Comparison of ENCODE assay signal across 2 cellular contexts in the genomic region with DNA sequence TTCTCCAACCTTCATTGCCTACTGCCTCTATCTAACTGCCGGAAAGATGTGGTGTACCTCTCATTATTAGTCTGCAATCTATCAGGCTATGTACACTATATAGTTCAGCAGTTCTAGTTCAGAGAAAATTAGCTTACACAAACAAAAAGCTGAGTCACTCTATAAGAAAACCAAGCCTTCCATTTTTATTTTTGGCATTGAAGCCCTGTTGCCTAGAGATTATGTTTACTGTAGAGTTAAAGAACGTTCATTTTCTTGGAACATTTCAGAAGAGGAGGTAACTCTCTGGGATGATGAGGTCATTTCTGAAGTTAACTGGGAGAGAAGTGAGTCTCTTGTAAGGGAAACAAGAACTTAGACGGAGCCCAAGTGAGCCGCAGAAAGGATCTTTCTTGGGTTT.
A peak's percentile ranks its signal among the peaks of the same experiment; 100 is the strongest.
TF ChIP-seq lines count a peak whose summit lies in the region.

No MANE protein-coding gene starts in this region.

TF ChIP-seq in K562, 482 proteins besides CTCF, POLR2A, EP300 and RAD21 (continued from another document and continues in another):
- TF ChIP-seq GMEB1 (CRISPR knock-in tag; IDR thresholded peaks at IDR 0.05) (no peak), MAFG (tag; conservative IDR thresholded peaks at IDR 0.05) (peak; percentile 94), ZNF609 (CRISPR knock-in tag; IDR thresholded peaks at IDR 0.05; ENCODE audit: borderline replicate concordance) (no peak), SNRNP70 (optimal IDR thresholded peaks at IDR 0.05; ENCODE audit: low read depth, low read length) (no peak), NUFIP1 (IDR thresholded peaks at IDR 0.05; ENCODE audit: partially characterized antibody) (no peak)
- TF ChIP-seq, protein P1, sequence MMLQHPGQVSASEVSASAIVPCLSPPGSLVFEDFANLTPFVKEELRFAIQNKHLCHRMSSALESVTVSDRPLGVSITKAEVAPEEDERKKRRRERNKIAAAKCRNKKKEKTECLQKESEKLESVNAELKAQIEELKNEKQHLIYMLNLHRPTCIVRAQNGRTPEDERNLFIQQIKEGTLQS (IDR thresholded peaks at IDR 0.05): peak; percentile 67; the same call in 1 of the 2 replicates
- TF ChIP-seq, protein P1 (CRISPR knock-in tag; conservative IDR thresholded peaks at IDR 0.05): no peak

TF ChIP-seq in HepG2, 621 proteins besides CTCF, POLR2A, EP300 and RAD21 (continued from another document and continues in another):
- TF ChIP-seq IRF2 (CRISPR knock-in tag; IDR thresholded peaks at IDR 0.05) (no peak), FOXM1 (CRISPR knock-in tag; IDR thresholded peaks at IDR 0.05) (no peak), ZNF317 (CRISPR knock-in tag; IDR thresholded peaks at IDR 0.05) (peak; percentile 92), ATF7 (IDR thresholded peaks at IDR 0.05) (peak; percentile 63), ATF7 (CRISPR knock-in tag; IDR thresholded peaks at IDR 0.05) (no peak), RBM22 (optimal IDR thresholded peaks at IDR 0.05; ENCODE audit: low read length) (no peak), NFATC3 (CRISPR knock-in tag; IDR thresholded peaks at IDR 0.05) (no peak), ZBTB34 (CRISPR knock-in tag; IDR thresholded peaks at IDR 0.05) (no peak), GTF3A (CRISPR knock-in tag; conservative IDR thresholded peaks at IDR 0.05) (no peak), ZNF329 (CRISPR knock-in tag; IDR thresholded peaks at IDR 0.05; ENCODE audit: low read depth) (no peak), PAXIP1 (CRISPR knock-in tag; conservative IDR thresholded peaks at IDR 0.05) (no peak), ZSCAN12 (CRISPR knock-in tag; IDR thresholded peaks at IDR 0.05) (no peak), NFE2 (CRISPR knock-in tag; IDR thresholded peaks at IDR 0.05) (peak; percentile 39; the same call in 1 of the 2 replicates), MYC (CRISPR knock-in tag; IDR thresholded peaks at IDR 0.05; ENCODE audit: borderline replicate concordance) (no peak), MAFF (IDR thresholded peaks at IDR 0.05; ENCODE audit: low read depth, low read length) (peak; percentile 82), POLR2AphosphoS2 (IDR thresholded peaks at IDR 0.05; ENCODE audit: low read depth, low read length) (no peak), ELF1 (CRISPR knock-in tag; IDR thresholded peaks at IDR 0.05) (no peak), JDP2 (CRISPR knock-in tag; IDR thresholded peaks at IDR 0.05; ENCODE audit: borderline replicate concordance) (no peak), IKZF4 (CRISPR knock-in tag; IDR thresholded peaks at IDR 0.05; ENCODE audit: borderline replicate concordance, low read depth, not compliant biosample characterization) (no peak), FLYWCH1 (CRISPR knock-in tag; IDR thresholded peaks at IDR 0.05) (no peak), FOXA3 (CRISPR knock-in tag; IDR thresholded peaks at IDR 0.05) (peak; percentile 33; the same call in 1 of the 2 replicates), MIER3 (CRISPR knock-in tag; IDR thresholded peaks at IDR 0.05; ENCODE audit: borderline replicate concordance) (no peak), MAZ (IDR thresholded peaks at IDR 0.05; ENCODE audit: borderline replicate concordance, low read depth, low read length) (no peak), MAZ (CRISPR knock-in tag; IDR thresholded peaks at IDR 0.05; ENCODE audit: low read depth) (no peak), RELA (CRISPR knock-in tag; IDR thresholded peaks at IDR 0.05) (no peak), JUND (CRISPR knock-in tag; IDR thresholded peaks at IDR 0.05) (no peak), TRIM22 (IDR thresholded peaks at IDR 0.05) (no peak), MTA3 (CRISPR knock-in tag; IDR thresholded peaks at IDR 0.05) (no peak), ZNF670 (CRISPR knock-in tag; IDR thresholded peaks at IDR 0.05; ENCODE audit: borderline replicate concordance) (no peak), NR2F2 (IDR thresholded peaks at IDR 0.05; ENCODE audit: borderline replicate concordance, low read depth) (no peak), ZNF138 (CRISPR knock-in tag; IDR thresholded peaks at IDR 0.05; ENCODE audit: low read depth) (no peak), NFE2L2 (IDR thresholded peaks at IDR 0.05; ENCODE audit: low read length) (peak; percentile 96)
- TF ChIP-seq, protein P2, sequence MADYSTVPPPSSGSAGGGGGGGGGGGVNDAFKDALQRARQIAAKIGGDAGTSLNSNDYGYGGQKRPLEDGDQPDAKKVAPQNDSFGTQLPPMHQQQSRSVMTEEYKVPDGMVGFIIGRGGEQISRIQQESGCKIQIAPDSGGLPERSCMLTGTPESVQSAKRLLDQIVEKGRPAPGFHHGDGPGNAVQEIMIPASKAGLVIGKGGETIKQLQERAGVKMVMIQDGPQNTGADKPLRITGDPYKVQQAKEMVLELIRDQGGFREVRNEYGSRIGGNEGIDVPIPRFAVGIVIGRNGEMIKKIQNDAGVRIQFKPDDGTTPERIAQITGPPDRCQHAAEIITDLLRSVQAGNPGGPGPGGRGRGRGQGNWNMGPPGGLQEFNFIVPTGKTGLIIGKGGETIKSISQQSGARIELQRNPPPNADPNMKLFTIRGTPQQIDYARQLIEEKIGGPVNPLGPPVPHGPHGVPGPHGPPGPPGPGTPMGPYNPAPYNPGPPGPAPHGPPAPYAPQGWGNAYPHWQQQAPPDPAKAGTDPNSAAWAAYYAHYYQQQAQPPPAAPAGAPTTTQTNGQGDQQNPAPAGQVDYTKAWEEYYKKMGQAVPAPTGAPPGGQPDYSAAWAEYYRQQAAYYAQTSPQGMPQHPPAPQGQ (CRISPR knock-in tag; IDR thresholded peaks at IDR 0.05; ENCODE audit: borderline replicate concordance): no peak
- TF ChIP-seq, protein P3, sequence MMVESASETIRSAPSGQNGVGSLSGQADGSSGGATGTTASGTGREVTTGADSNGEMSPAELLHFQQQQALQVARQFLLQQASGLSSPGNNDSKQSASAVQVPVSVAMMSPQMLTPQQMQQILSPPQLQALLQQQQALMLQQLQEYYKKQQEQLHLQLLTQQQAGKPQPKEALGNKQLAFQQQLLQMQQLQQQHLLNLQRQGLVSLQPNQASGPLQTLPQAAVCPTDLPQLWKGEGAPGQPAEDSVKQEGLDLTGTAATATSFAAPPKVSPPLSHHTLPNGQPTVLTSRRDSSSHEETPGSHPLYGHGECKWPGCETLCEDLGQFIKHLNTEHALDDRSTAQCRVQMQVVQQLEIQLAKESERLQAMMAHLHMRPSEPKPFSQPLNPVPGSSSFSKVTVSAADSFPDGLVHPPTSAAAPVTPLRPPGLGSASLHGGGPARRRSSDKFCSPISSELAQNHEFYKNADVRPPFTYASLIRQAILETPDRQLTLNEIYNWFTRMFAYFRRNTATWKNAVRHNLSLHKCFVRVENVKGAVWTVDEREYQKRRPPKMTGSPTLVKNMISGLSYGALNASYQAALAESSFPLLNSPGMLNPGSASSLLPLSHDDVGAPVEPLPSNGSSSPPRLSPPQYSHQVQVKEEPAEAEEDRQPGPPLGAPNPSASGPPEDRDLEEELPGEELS (CRISPR knock-in tag; IDR thresholded peaks at IDR 0.05): no peak
- TF ChIP-seq, protein P4, sequence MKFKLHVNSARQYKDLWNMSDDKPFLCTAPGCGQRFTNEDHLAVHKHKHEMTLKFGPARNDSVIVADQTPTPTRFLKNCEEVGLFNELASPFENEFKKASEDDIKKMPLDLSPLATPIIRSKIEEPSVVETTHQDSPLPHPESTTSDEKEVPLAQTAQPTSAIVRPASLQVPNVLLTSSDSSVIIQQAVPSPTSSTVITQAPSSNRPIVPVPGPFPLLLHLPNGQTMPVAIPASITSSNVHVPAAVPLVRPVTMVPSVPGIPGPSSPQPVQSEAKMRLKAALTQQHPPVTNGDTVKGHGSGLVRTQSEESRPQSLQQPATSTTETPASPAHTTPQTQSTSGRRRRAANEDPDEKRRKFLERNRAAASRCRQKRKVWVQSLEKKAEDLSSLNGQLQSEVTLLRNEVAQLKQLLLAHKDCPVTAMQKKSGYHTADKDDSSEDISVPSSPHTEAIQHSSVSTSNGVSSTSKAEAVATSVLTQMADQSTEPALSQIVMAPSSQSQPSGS (CRISPR knock-in tag; IDR thresholded peaks at IDR 0.05): no peak
- TF ChIP-seq, protein P5, sequence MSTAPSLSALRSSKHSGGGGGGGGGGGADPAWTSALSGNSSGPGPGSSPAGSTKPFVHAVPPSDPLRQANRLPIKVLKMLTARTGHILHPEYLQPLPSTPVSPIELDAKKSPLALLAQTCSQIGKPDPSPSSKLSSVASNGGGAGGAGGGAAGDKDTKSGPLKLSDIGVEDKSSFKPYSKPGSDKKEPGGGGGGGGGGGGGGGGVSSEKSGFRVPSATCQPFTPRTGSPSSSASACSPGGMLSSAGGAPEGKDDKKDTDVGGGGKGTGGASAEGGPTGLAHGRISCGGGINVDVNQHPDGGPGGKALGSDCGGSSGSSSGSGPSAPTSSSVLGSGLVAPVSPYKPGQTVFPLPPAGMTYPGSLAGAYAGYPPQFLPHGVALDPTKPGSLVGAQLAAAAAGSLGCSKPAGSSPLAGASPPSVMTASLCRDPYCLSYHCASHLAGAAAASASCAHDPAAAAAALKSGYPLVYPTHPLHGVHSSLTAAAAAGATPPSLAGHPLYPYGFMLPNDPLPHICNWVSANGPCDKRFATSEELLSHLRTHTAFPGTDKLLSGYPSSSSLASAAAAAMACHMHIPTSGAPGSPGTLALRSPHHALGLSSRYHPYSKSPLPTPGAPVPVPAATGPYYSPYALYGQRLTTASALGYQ (CRISPR knock-in tag; IDR thresholded peaks at IDR 0.05): no peak
- TF ChIP-seq, protein P6, sequence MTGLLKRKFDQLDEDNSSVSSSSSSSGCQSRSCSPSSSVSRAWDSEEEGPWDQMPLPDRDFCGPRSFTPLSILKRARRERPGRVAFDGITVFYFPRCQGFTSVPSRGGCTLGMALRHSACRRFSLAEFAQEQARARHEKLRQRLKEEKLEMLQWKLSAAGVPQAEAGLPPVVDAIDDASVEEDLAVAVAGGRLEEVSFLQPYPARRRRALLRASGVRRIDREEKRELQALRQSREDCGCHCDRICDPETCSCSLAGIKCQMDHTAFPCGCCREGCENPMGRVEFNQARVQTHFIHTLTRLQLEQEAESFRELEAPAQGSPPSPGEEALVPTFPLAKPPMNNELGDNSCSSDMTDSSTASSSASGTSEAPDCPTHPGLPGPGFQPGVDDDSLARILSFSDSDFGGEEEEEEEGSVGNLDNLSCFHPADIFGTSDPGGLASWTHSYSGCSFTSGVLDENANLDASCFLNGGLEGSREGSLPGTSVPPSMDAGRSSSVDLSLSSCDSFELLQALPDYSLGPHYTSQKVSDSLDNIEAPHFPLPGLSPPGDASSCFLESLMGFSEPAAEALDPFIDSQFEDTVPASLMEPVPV (CRISPR knock-in tag; IDR thresholded peaks at IDR 0.05): no peak
- TF ChIP-seq, protein P7, sequence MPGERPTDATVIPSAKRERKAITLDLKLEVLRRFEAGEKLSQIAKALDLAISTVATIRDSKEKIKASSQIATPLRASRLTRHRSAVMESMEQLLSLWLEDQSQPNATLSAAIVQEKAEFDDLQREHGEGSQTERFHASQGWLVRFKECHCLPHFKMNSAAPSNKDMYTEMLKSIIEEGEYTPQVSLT (CRISPR knock-in tag; IDR thresholded peaks at IDR 0.05; ENCODE audit: borderline replicate concordance, low read depth): no peak
- TF ChIP-seq, protein P8, sequence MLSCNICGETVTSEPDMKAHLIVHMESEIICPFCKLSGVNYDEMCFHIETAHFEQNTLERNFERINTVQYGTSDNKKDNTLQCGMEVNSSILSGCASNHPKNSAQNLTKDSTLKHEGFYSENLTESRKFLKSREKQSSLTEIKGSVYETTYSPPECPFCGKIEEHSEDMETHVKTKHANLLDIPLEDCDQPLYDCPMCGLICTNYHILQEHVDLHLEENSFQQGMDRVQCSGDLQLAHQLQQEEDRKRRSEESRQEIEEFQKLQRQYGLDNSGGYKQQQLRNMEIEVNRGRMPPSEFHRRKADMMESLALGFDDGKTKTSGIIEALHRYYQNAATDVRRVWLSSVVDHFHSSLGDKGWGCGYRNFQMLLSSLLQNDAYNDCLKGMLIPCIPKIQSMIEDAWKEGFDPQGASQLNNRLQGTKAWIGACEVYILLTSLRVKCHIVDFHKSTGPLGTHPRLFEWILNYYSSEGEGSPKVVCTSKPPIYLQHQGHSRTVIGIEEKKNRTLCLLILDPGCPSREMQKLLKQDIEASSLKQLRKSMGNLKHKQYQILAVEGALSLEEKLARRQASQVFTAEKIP (CRISPR knock-in tag; IDR thresholded peaks at IDR 0.05; ENCODE audit: borderline replicate concordance): no peak
